ENCODE assay signal across 8 cellular contexts in the genomic region with DNA sequence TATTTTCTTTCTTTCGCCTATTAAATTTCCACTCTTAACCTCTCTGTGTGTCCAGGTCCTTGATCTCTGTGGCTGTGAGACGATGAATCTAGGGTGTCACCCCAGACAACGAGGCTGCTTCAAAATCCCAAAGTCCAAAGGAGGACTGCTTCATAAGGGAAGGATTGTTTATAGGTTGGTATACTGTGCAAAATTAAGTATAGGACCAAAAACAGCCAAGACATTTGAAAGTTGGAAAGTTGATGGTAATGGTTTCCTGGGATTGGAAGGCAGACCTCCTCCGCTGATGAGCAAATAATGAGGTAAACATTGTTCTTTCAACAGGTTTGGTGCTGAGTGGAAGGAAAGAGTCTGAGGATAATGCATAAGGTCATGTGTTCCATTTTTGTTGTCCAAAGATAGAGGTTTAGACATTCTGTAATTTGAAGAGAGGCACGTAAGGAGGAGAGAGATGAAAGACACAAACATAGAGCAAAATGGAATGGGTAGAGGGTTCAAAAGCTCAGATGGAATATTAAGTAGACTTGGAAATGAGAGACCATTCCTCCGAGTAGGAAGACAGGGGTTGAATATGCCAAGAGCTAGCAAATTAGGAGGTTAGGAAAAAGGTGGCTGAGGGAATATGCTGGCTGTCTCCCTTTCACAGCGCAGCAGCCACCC. TPM values are rescaled to one million over a fixed set of nuclear protein-coding genes. Genes with fewer than 3 reads are reported as not detected.
A peak's percentile ranks its signal among the peaks of the same experiment; 100 is the strongest.
DNase-seq lines count a peak whose midpoint lies in the region; ATAC-seq and TF ChIP-seq lines count a peak whose summit lies in the region.

No MANE protein-coding gene starts in this region.

- CTCF ChIA-PET in PC-9 (lab: Charles Lee) = interaction anchor here (0.6 to 1.5 kb wide), 5 partner anchors 13 to 1053 kb away, joined by 3 to 8 read pairs (median 6); no protein-coding TSS in a partner anchor

- H3K79me2 ChIP-seq in PC-9 (ENCODE audit: low read depth) = no peaks in the 10 kb centered on the region

- TF ChIP-seq CTCF in GM12864 (IDR thresholded peaks at IDR 0.05; ENCODE audit: low read depth, low read length, missing control alignments) (no peak), PC-9 (conservative IDR thresholded peaks at IDR 0.05) (no peak), epithelial cell of esophagus (IDR thresholded peaks at IDR 0.05; ENCODE audit: insufficient read depth, low read depth, low read length, missing control alignments) (no peak), sigmoid colon (IDR thresholded peaks at IDR 0.05) (no peak)

- H3K4me1 ChIP-seq in PC-9 (replicated peaks; ENCODE audit: insufficient read depth) = peaks cover 59% of the 10 kb centered on the region
- peaks cover 0 to 19% (median 4%) of the 10 kb centered on the region in 4 donors for H3K4me1 ChIP-seq in sigmoid colon

- H3K27me3 ChIP-seq in PC-9 (ENCODE audit: insufficient read depth, low read depth) = no peaks in the 10 kb centered on the region
- H3K27me3 ChIP-seq in sigmoid colon = peaks cover 4 to 25% (median 6%) of the 10 kb centered on the region in 3 donors

- no peak for TF ChIP-seq POLR2A in sigmoid colon (IDR thresholded peaks at IDR 0.05)

- WGBS in sigmoid colon, 2 donors = 63 to 65% methylated on average over 7 of the region's 7 CpGs

- DNase-seq in GM12864 (ENCODE audit: low read depth) = no peak
- no peak for DNase-seq in PC-9
- DNase-seq in epithelial cell of esophagus (ENCODE audit: low read depth) = no peak
- DNase-seq in sigmoid colon = no peak
- DNase-seq in NCI-H345 (lab: John Stamatoyannopoulos, UW) = no peak

- no peaks in the 10 kb centered on the region for H3K9me3 ChIP-seq in PC-9 (ENCODE audit: insufficient read depth, low read depth)
- H3K9me3 ChIP-seq in sigmoid colon = no peaks in the 10 kb centered on the region

- H3K4me2 ChIP-seq in PC-9 = peak overlapping the region; percentile 80

- H2AFZ ChIP-seq in PC-9 = peak overlapping the region; percentile 82; the same call in 1 of the 2 replicates

- peaks cover 52% of the 10 kb centered on the region for H3F3A ChIP-seq in PC-9 (ENCODE audit: insufficient read depth, low read depth)

- H4K20me1 ChIP-seq in PC-9 (ENCODE audit: insufficient read depth) = no peaks in the 10 kb centered on the region

- H3K4me3 ChIP-seq in GM12864 (ENCODE audit: low read depth, low read length) = peak overlapping the region; percentile 70
- H3K4me3 ChIP-seq in PC-9 = peak overlapping the region; percentile 76
- H3K4me3 ChIP-seq in epithelial cell of esophagus (ENCODE audit: low read length) = peak overlapping the region; percentile 74
- H3K4me3 ChIP-seq in sigmoid colon = peak overlapping the region in 3 of 4 donors; percentile 52 to 75 (median 56)

- H3K27ac ChIP-seq in PC-9 (peak overlapping the region; percentile 81), sigmoid colon (peak overlapping the region in 2 of 4 donors; percentile 84 to 88)

- no peaks in the 10 kb centered on the region for H3K9me2 ChIP-seq in PC-9 (ENCODE audit: insufficient read depth)

- intact Hi-C loops in PC-9 (cut with micrococcal nuclease; ENCODE audit: unreplicated experiment) = loop anchor here (10.0 kb wide), 1 partner anchor 115 kb away; no protein-coding TSS in a partner anchor
- intact Hi-C loops in sigmoid colon (cut with DNase I) = loop anchor here (2.0 to 10.0 kb wide), 6 partner anchors 37 to 1845 kb away; partner anchors contain the start of genes POLR1H, PPP1R11, ZSCAN31 and ZSCAN9

- ATAC-seq in GM19035 (IDR thresholded peaks at IDR 0.05; ENCODE audit: unreplicated experiment) = no peak
- no peak for ATAC-seq in GM21447 (IDR thresholded peaks at IDR 0.05; ENCODE audit: unreplicated experiment)
- no peak for ATAC-seq in HG03342 (IDR thresholded peaks at IDR 0.05; ENCODE audit: unreplicated experiment)

- H3K36me3 ChIP-seq in PC-9 (ENCODE audit: low read depth) (no peaks in the 10 kb centered on the region), sigmoid colon (no peaks in the 10 kb centered on the region)

- BruUV-seq in PC-9 (replicated peaks; lab: Mats Ljungman, UMichigan) = TSS peak; percentile 47

- no peak for TF ChIP-seq EP300 in sigmoid colon (IDR thresholded peaks at IDR 0.05)

- POLR2A ChIA-PET in PC-9 (lab: Charles Lee; ENCODE audit: unreplicated experiment) = interaction anchor here (0.6 kb wide), 1 partner anchor 68 kb away, joined by 5 read pairs; no protein-coding TSS in a partner anchor

RNA-seq across cellular contexts. Expression of gene ZNF311, which starts 24.8 kb away (rescaled TPM):
- total RNA-seq in PC-9 (2021) = 2.1 TPM in 2 replicates
- 1 to 10 TPM in 1 of 4 donors, under 1 TPM in 3; 0.28 to 1.4 (median 0.83) TPM for total RNA-seq in sigmoid colon
- polyA plus RNA-seq in sigmoid colon = 1 to 10 TPM in 1 of 3 donors, under 1 TPM in 2; 0.60 to 1.4 (median 0.73) TPM

RNA-seq across cellular contexts. Expression of gene TRIM27, which starts 56.5 kb away (rescaled TPM):
- 67.2 and 86.2 TPM in 2 replicates for total RNA-seq in PC-9 (2021)
- total RNA-seq in sigmoid colon = 10 to 100 TPM; 31.9 to 40.0 (median 36.1) TPM
- polyA plus RNA-seq in sigmoid colon = 10 to 100 TPM; 19.2 to 38.7 (median 27.6) TPM
